Comparison of ENCODE assay signal across 11 cellular contexts in the genomic region with DNA sequence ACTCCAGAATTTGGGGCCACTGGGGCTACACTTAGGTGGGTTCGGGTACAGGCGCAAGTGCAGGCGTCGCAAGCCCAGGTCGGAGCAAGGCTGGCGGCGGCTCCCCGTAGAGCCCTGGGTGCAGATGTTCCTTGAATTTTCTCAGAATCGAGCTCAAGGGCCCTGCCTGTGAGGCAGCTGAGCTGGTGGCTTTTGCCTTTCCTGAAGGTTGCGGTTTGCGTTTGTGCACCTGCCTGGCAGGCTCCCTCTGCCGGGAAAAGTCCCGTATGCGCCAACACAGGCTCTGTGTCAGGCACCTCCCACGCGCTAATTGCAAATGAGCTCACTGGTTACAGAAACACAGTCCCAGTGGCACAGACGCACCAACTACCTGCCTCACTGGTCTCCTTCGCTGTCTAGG. TPM values are rescaled to one million over a fixed set of nuclear protein-coding genes. Genes with fewer than 3 reads are reported as not detected.
DNase-seq lines count a peak whose midpoint lies in the region; ATAC-seq and TF ChIP-seq lines count a peak whose summit lies in the region.
"Had no signal": no experiment of that assay in that cellular context is flagged by ENCODE, and none has a peak within 500 bp of the region (broad histone marks: within the 10 kb centered on the region; RNA-seq: fewer than 3 reads in every experiment).

No MANE protein-coding gene starts in this region.

- no peaks in the 10 kb centered on the region; the same call in 1 of the 2 replicates for H4K20me1 ChIP-seq in MM.1S (ENCODE audit: insufficient read depth, low read length)

- no peak for TF ChIP-seq POLR2A in stomach (IDR thresholded peaks at IDR 0.05)

- peaks cover 8 to 19% (median 12%) of the 10 kb centered on the region in 4 donors for H3K4me1 ChIP-seq in stomach
- H3K4me1 ChIP-seq in MM.1S (ENCODE audit: low read length) = 0 out of 2 replicates have a peak, but pooled peaks cover 6% of the 10 kb centered on the region

- WGBS in stomach, 5 donors = 86 to 90% (median 87%) methylated on average over 17 to 18 of the region's 18 CpGs

- H3K9me2 ChIP-seq in MM.1S (replicated peaks; ENCODE audit: insufficient read depth, low read length) = no peaks in the 10 kb centered on the region

- no peaks in the 10 kb centered on the region for H3K9me3 Mint-ChIP-seq in activated T-cell treated with anti-CD3 and anti-CD28 coated beads, Interleukin-2, amount 50 U/mL, for 4 hours

- H3K9ac ChIP-seq in MM.1S (ENCODE audit: low read length) = no peak overlapping the region

- peaks cover 32% of the 10 kb centered on the region for H3K79me2 ChIP-seq in MM.1S (ENCODE audit: low read length)

- H3K4me3 Mint-ChIP-seq in activated T-cell treated with anti-CD3 and anti-CD28 coated beads, Interleukin-2, amount 50 U/mL, for 4 hours = peak overlapping the region; percentile 11

- H3F3A ChIP-seq in MM.1S (ENCODE audit: insufficient read depth, low read length) = no peaks in the 10 kb centered on the region

- H3K4me2 ChIP-seq in MM.1S (ENCODE audit: low read depth, low read length) = no peak overlapping the region

- TF ChIP-seq EP300 in stomach (IDR thresholded peaks at IDR 0.05) = no peak

- H3K27ac ChIP-seq in stomach (no peak overlapping the region), MM.1S (ENCODE audit: low read length) (no peak overlapping the region)

- H3K36me3 ChIP-seq in stomach (peaks cover 32 to 85% (median 72%) of the 10 kb centered on the region in 4 donors), MM.1S (replicated peaks; ENCODE audit: insufficient read depth, low read length) (0 out of 2 replicates have a peak, but pooled peaks cover 3% of the 10 kb centered on the region)

- ATAC-seq in activated T-cell treated with anti-CD3 and anti-CD28 coated beads, Interleukin-2, amount 50 U/mL, for 4 hours = peak; percentile 78 to 86
- ATAC-seq in GM19351 (IDR thresholded peaks at IDR 0.05; ENCODE audit: unreplicated experiment) = no peak

- H3K9me3 ChIP-seq in stomach = no peaks in the 10 kb centered on the region
- no peaks in the 10 kb centered on the region for H3K9me3 ChIP-seq in MM.1S (replicated peaks; ENCODE audit: insufficient read depth, low read length)

- H3K4me3 ChIP-seq in stomach (no peak overlapping the region), MM.1S (ENCODE audit: low read length) (no peak overlapping the region)

- H3K36me3 Mint-ChIP-seq in activated T-cell treated with anti-CD3 and anti-CD28 coated beads, Interleukin-2, amount 50 U/mL, for 4 hours (ENCODE audit: insufficient read depth) = peaks cover 25% of the 10 kb centered on the region

- peak; percentile 43 for DNase-seq in DMS53 (lab: John Stamatoyannopoulos, UW)
- DNase-seq in DMS53 treated with DMSO at 0.1 percent for 48 hours (lab: John Stamatoyannopoulos, UW; ENCODE audit: unreplicated experiment) = no peak
- DNase-seq in activated T-cell treated with anti-CD3 and anti-CD28 coated beads, Interleukin-2, amount 50 U/mL, for 4 hours = peak; percentile 61
- DNase-seq in left kidney (ENCODE audit: low read depth, low spot score) = peak; percentile 34
- peak; percentile 52 for DNase-seq in stomach
- no peak for DNase-seq in NCI-H524 (lab: John Stamatoyannopoulos, UW)
- DNase-seq in MM.1S = no peak
- DNase-seq: NCI-H1105 treated with DMSO at 0.1 percent for 48 hours, retina had no signal

- no peaks in the 10 kb centered on the region for H3K27me3 Mint-ChIP-seq in activated T-cell treated with anti-CD3 and anti-CD28 coated beads, Interleukin-2, amount 50 U/mL, for 4 hours (ENCODE audit: low read depth)

- H3K27me3 ChIP-seq in stomach (no peaks in the 10 kb centered on the region), MM.1S (replicated peaks; ENCODE audit: insufficient read depth, low read length) (no peaks in the 10 kb centered on the region)

- H2AFZ ChIP-seq in MM.1S (ENCODE audit: low read length) = no peak overlapping the region

- no peak for TF ChIP-seq CTCF in stomach (IDR thresholded peaks at IDR 0.05)
- no peak for TF ChIP-seq CTCF in MM.1S (IDR thresholded peaks at IDR 0.05; ENCODE audit: low read length)

- intact Hi-C loops in stomach (cut with DNase I; ENCODE audit: low total_unique reads) = no loop called here

- peaks cover 20% of the 10 kb centered on the region for H3K4me1 Mint-ChIP-seq in activated T-cell treated with anti-CD3 and anti-CD28 coated beads, Interleukin-2, amount 50 U/mL, for 4 hours (ENCODE audit: low read depth)

RNA-seq across cellular contexts. Expression of gene DOHH, which starts 5.9 kb away (rescaled TPM):
- total RNA-seq in activated T-cell treated with anti-CD3 and anti-CD28 coated beads, Interleukin-2, amount 50 U/mL, for 4 hours = 10 to 100 TPM; 39.2 to 49.9 (median 42.9) TPM
- 10 to 100 TPM in 2 of 5 donors, 1 to 10 TPM in 1, under 1 TPM in 1, not detected in 1; 0.45 to 21.7 (median 11.1) TPM for total RNA-seq in stomach
- polyA plus RNA-seq in stomach = 10 to 100 TPM; 10.7 to 14.1 (median 13.6) TPM

RNA-seq across cellular contexts. Expression of gene SMIM44, which starts 11.3 kb away (rescaled TPM):
- total RNA-seq in activated T-cell treated with anti-CD3 and anti-CD28 coated beads, Interleukin-2, amount 50 U/mL, for 4 hours = not detected
- total RNA-seq in stomach = not detected
- 1 to 10 TPM in 1 of 3 donors, not detected in 2; 2.7 TPM for polyA plus RNA-seq in stomach
- total RNA-seq: A172 had no signal

RNA-seq across cellular contexts. Expression of gene FZR1, which starts 11.6 kb away (rescaled TPM):
- 10 to 100 TPM; 30.4 to 38.1 (median 33.2) TPM for total RNA-seq in activated T-cell treated with anti-CD3 and anti-CD28 coated beads, Interleukin-2, amount 50 U/mL, for 4 hours
- 100 to 1,000 TPM in 1 of 5 donors, 10 to 100 TPM in 3, 1 to 10 TPM in 1; 9.4 to 113 (median 31.9) TPM for total RNA-seq in stomach
- polyA plus RNA-seq in stomach = 10 to 100 TPM; 10.5 to 17.2 (median 13.9) TPM

RNA-seq across cellular contexts. Expression of gene SMIM24, which starts 14.2 kb away (rescaled TPM):
- total RNA-seq in activated T-cell treated with anti-CD3 and anti-CD28 coated beads, Interleukin-2, amount 50 U/mL, for 4 hours = not detected
- total RNA-seq in stomach = 100 to 1,000 TPM in 1 of 5 donors, 10 to 100 TPM in 1, 1 to 10 TPM in 2, not detected in 1; 1.4 to 178 (median 38.3) TPM
- polyA plus RNA-seq in stomach = 100 to 1,000 TPM in 1 of 3 donors, 10 to 100 TPM in 2; 14.1 to 116 (median 68.7) TPM
- total RNA-seq: A172 had no signal

RNA-seq across cellular contexts. Expression of gene TEKTIP1, which starts 44.4 kb away (rescaled TPM):
- 1 to 10 TPM in 2 of 3 donors, not detected in 1; 1.0 to 1.1 TPM for total RNA-seq in activated T-cell treated with anti-CD3 and anti-CD28 coated beads, Interleukin-2, amount 50 U/mL, for 4 hours
- total RNA-seq in stomach = not detected
- polyA plus RNA-seq in stomach = under 1 TPM in 2 of 3 donors, not detected in 1; 0.28 to 1.00 TPM
- total RNA-seq: A172 had no signal

Comparison
In these comparisons a context has a peak if more than half of its experiments do, and no peak if none do; other contexts are left out.
1. DNase-seq: peak in DMS53 (single experiment), activated T-cell treated with anti-CD3 and anti-CD28 coated beads, Interleukin-2, amount 50 U/mL, for 4 hours (single experiment), left kidney (single experiment) and stomach (single experiment); none in DMS53 treated with DMSO at 0.1 percent for 48 hours (single experiment), NCI-H524 (0 of 2) and MM.1S (single experiment).